12 cellular contexts compared by ENCODE assay signal in the genomic region with DNA sequence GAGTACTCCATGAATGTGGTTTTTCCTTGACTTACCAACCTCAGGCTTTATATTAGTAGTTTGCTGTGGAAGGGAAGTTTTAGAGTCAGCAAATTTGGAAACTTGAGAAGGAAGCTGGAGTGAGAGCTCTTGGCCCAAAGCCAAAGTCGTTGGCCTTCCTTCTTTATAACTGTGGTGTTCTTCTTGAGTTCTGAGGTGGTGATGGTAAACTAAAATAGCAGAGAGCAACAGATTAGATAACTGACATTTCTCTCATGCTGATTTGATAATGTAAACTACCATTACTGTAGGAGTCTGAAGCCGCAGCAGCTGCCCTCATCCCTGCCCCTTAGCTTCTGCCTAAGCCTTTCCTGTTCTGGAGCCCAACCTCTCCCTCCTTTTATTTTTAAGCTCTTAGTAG.
DNase-seq lines count a peak whose midpoint lies in the region; ATAC-seq and TF ChIP-seq lines count a peak whose summit lies in the region.
"Had no signal": no experiment of that assay in that cellular context is flagged by ENCODE, and none has a peak within 500 bp of the region (broad histone marks: within the 10 kb centered on the region; RNA-seq: fewer than 3 reads in every experiment).

No MANE protein-coding gene starts in this region.

- intact Hi-C loops in left colon (cut with DNase I, micrococcal nuclease) (loop anchor here in 1 of 2 donors (5.0 kb wide), 1 partner anchor 72 kb away; no protein-coding TSS in a partner anchor), testis (cut with DNase I; ENCODE audit: low total_unique reads) (loop anchor here (10.0 kb wide), 1 partner anchor 69 kb away; no protein-coding TSS in a partner anchor)

- TF ChIP-seq CTCF in testis (IDR thresholded peaks at IDR 0.05) (no peak), GM10266 (IDR thresholded peaks at IDR 0.05; ENCODE audit: control insufficient read depth, insufficient read depth, low read depth, missing control alignments) (no peak)

- WGBS in testis, 2 donors: 42 to 47% methylated on average over 2 of the region's 2 CpGs

- H3K27ac ChIP-seq in testis: peak overlapping the region; percentile 4 to 13
- H3K27ac ChIP-seq: A549, SJSA1 had no signal

- H3K9me3 ChIP-seq in testis: no peaks in the 10 kb centered on the region
- H3K9me3 ChIP-seq: A549, SJSA1 had no signal

- no peaks in the 10 kb centered on the region for H3K27me3 ChIP-seq in testis
- H3K27me3 ChIP-seq: SJSA1 had no signal

- no peaks in the 10 kb centered on the region for H3K36me3 ChIP-seq in testis (ENCODE audit: low read depth, missing control alignments)
- H3K36me3 ChIP-seq: SJSA1 had no signal

- DNase-seq in NCI-H2227 treated with DMSO at 0.1 percent for 48 hours (lab: John Stamatoyannopoulos, UW) (peak; percentile 19), NCI-H2227 (lab: John Stamatoyannopoulos, UW; ENCODE audit: unreplicated experiment) (no peak), astrocyte of the hippocampus (ENCODE audit: low read depth, low spot score) (peak; percentile 39), left colon (peak; percentile 37 to 57), testis (peak; percentile 76), KG1 (lab: John Stamatoyannopoulos, UW) (no peak), AG20443 (ENCODE audit: low spot score) (no peak), GM10266 (ENCODE audit: extremely low spot score) (no peak)
- DNase-seq: Karpas-422; naive thymus-derived CD8-positive, alpha-beta T cell had no signal

- ATAC-seq in left colon: peak; percentile 20
- ATAC-seq: A549; naive thymus-derived CD8-positive, alpha-beta T cell had no signal

- peaks cover 15% of the 10 kb centered on the region for H3K4me1 ChIP-seq in testis
- H3K4me1 ChIP-seq: A549, SJSA1 had no signal

- H3K4me3 ChIP-seq in testis: no peak overlapping the region
- H3K4me3 ChIP-seq: A549, SJSA1 had no signal

- no peak for TF ChIP-seq POLR2A in testis (IDR thresholded peaks at IDR 0.05)

Comparison
In these comparisons a context has a peak if more than half of its experiments do, and no peak if none do; other contexts are left out.
1. DNase-seq: peak in NCI-H2227 treated with DMSO at 0.1 percent for 48 hours (single experiment), astrocyte of the hippocampus (single experiment), left colon (2 of 2) and testis (single experiment); none in NCI-H2227 (single experiment), KG1 (single experiment), AG20443 (single experiment) and GM10266 (single experiment).